25 cellular contexts compared by ENCODE assay signal in genomic region chr11:102479733-102480132, GRCh38.
"Had no signal": no experiment of that assay in that cellular context is flagged by ENCODE, and none has a peak within 500 bp of the region (broad histone marks: within the 10 kb centered on the region; RNA-seq: fewer than 3 reads in every experiment).

No MANE protein-coding gene starts in this region.

- H3K4me3 Mint-ChIP-seq: activated naive CD8-positive, alpha-beta T cell treated with anti-CD3 and anti-CD28 coated beads, Interleukin-2, amount 10 ng/mL, durations not matched to agents 7 days and 5 days; activated T-cell treated with anti-CD3 and anti-CD28 coated beads, Interleukin-2, amount 50 U/mL, for 24 hours; dendritic cell treated with granulocyte-macrophage colony-stimulating factor and Interleukin-4, amounts not matched to agents 40 ng/mL and 50 ng/mL, for 4 days; nephron; stimulated activated naive CD8-positive, alpha-beta T cell treated with anti-CD3 and anti-CD28 coated beads, Interleukin-15, Interleukin-2, amounts not matched to agents 100 ng/mL and 50 ng/mL, for 24 hours had no signal

- H3K27me3 ChIP-seq: neutrophil, ovary, right atrium auricular region, thyroid gland, upper lobe of right lung had no signal

- H3K9me3 Mint-ChIP-seq: activated naive CD8-positive, alpha-beta T cell treated with anti-CD3 and anti-CD28 coated beads, Interleukin-2, amount 10 ng/mL, durations not matched to agents 7 days and 5 days; activated T-cell treated with anti-CD3 and anti-CD28 coated beads, Interleukin-2, amount 50 U/mL, for 24 hours; activated T-helper 2 cell treated with anti-CD3 and anti-CD28 coated beads, Interferon-gamma antibody, Interleukin-2, Interleukin-4, amounts not matched to agents 10 μg/mL and 5 μg/mL and 100 μg/mL, durations not matched to agents 14 hours and 24 hours and 36 hours; dendritic cell treated with granulocyte-macrophage colony-stimulating factor and Interleukin-4, amounts not matched to agents 40 ng/mL and 50 ng/mL, for 4 days; nephron; stimulated activated naive CD8-positive, alpha-beta T cell treated with anti-CD3 and anti-CD28 coated beads, Interleukin-15, Interleukin-2, amounts not matched to agents 100 ng/mL and 50 ng/mL, for 24 hours had no signal

- H3K27ac Mint-ChIP-seq: activated T-cell treated with anti-CD3 and anti-CD28 coated beads, Interleukin-2, amount 50 U/mL, for 24 hours; activated T-helper 2 cell treated with anti-CD3 and anti-CD28 coated beads, Interferon-gamma antibody, Interleukin-2, Interleukin-4, amounts not matched to agents 10 μg/mL and 5 μg/mL and 100 μg/mL, durations not matched to agents 14 hours and 24 hours and 36 hours; dendritic cell treated with granulocyte-macrophage colony-stimulating factor and Interleukin-4, amounts not matched to agents 40 ng/mL and 50 ng/mL, for 4 days; nephron; stimulated activated naive CD8-positive, alpha-beta T cell treated with anti-CD3 and anti-CD28 coated beads, Interleukin-15, Interleukin-2, amounts not matched to agents 100 ng/mL and 50 ng/mL, for 24 hours had no signal

- H3K4me3 ChIP-seq: left ventricle myocardium inferior, ovary, psoas muscle, right atrium auricular region, thyroid gland, upper lobe of right lung had no signal

- H3K36me3 ChIP-seq: left ventricle myocardium inferior, neutrophil, ovary, right atrium auricular region, thyroid gland, upper lobe of right lung had no signal

- H3K9me3 ChIP-seq: left ventricle myocardium inferior, neutrophil, ovary, psoas muscle, right atrium auricular region, thyroid gland, upper lobe of right lung had no signal

- H3K4me1 ChIP-seq: psoas muscle had no signal

- ATAC-seq: psoas muscle, upper lobe of right lung had no signal

- DNase-seq: activated CD4-positive, alpha-beta T cell treated with anti-CD3 and anti-CD28 coated beads for 1 hour; activated CD4-positive, alpha-beta T cell treated with anti-CD3 and anti-CD28 coated beads, Interleukin-2, amount 50 U/mL, for 4 hours; activated CD8-positive, alpha-beta memory T cell treated with anti-CD3 and anti-CD28 coated beads for 24 hours; activated CD8-positive, alpha-beta memory T cell treated with anti-CD3 and anti-CD28 coated beads, Interleukin-2, amount 50 U/mL, for 4 hours; activated naive CD4-positive, alpha-beta T cell; activated naive CD8-positive, alpha-beta T cell treated with anti-CD3 and anti-CD28 coated beads, Interleukin-2, amount 10 ng/mL, durations not matched to agents 7 days and 5 days; activated T-cell treated with anti-CD3 and anti-CD28 coated beads, Interleukin-2, amount 50 U/mL, for 24 hours; amniotic stem cell; effector CD4-positive, alpha-beta T cell; glutamatergic neuron; hypothalamus; left ventricle myocardium inferior; ovary; psoas muscle; stimulated activated CD4-positive, alpha-beta T cell treated with anti-CD3 and anti-CD28 coated beads, Interleukin-4, amount 100 ng/mL, for 24 hours; substantia nigra; T-helper 1 cell; thyroid gland; upper lobe of right lung had no signal

- H3K27ac ChIP-seq: left ventricle myocardium inferior, neutrophil, ovary, psoas muscle, right atrium auricular region, thyroid gland, upper lobe of right lung had no signal
